In genomic region chr2:76019130-76019529, GRCh38 we compare ENCODE assay signal across 23 cellular contexts.
"Had no signal": no experiment of that assay in that cellular context is flagged by ENCODE, and none has a peak within 500 bp of the region (broad histone marks: within the 10 kb centered on the region; RNA-seq: fewer than 3 reads in every experiment).

No MANE protein-coding gene starts in this region.

- FAIRE-seq: colon, islet of Langerhans, pancreas had no signal

- H3K4me1 ChIP-seq: adrenal gland, ascending aorta, esophagus muscularis mucosa, gastrocnemius medialis, pancreas, psoas muscle, tibial artery had no signal

- H3K4me3 ChIP-seq: adrenal gland, ascending aorta, esophagus muscularis mucosa, gastrocnemius medialis, pancreas, psoas muscle, tibial artery had no signal

- H3K9me3 ChIP-seq: adrenal gland, ascending aorta, esophagus muscularis mucosa, gastrocnemius medialis, pancreas, psoas muscle, tibial artery had no signal

- H3K36me3 ChIP-seq: adrenal gland, ascending aorta, brain microvascular endothelial cell, esophagus muscularis mucosa, gastrocnemius medialis, pancreas, tibial artery had no signal

- H3K27ac ChIP-seq: adrenal gland, ascending aorta, brain microvascular endothelial cell, esophagus muscularis mucosa, gastrocnemius medialis, pancreas, psoas muscle, tibial artery had no signal

- DNase-seq: activated B cell treated with CpG ODN at 0.5 μM for 24 hours; activated CD4-positive, alpha-beta T cell treated with anti-CD3 and anti-CD28 coated beads for 36 hours; activated CD4-positive, alpha-beta T cell treated with anti-CD3 and anti-CD28 coated beads, Interleukin-2, amount 50 U/mL, for 4 hours; activated CD8-positive, alpha-beta memory T cell treated with anti-CD3 and anti-CD28 coated beads for 24 hours; activated CD8-positive, alpha-beta memory T cell treated with anti-CD3 and anti-CD28 coated beads, Interleukin-2, amount 50 U/mL, for 4 hours; activated naive CD4-positive, alpha-beta T cell; activated T-cell treated with anti-CD3 and anti-CD28 coated beads, Interleukin-2, amount 50 U/mL, for 24 hours; adrenal gland; brain microvascular endothelial cell; effector memory CD4-positive, alpha-beta T cell; gastrocnemius medialis; head of caudate nucleus; left cardiac atrium; pancreas; psoas muscle; right cardiac atrium; stimulated activated CD4-positive, alpha-beta T cell treated with anti-CD3 and anti-CD28 coated beads, Interleukin-2, amount 100 ng/mL, for 24 hours; stimulated activated naive CD8-positive, alpha-beta T cell treated with anti-CD3 and anti-CD28 coated beads, Interleukin-15, amount 100 ng/mL, for 72 hours; tibial artery had no signal

- H3K27me3 ChIP-seq: adrenal gland, ascending aorta, brain microvascular endothelial cell, esophagus muscularis mucosa, gastrocnemius medialis, pancreas, tibial artery had no signal
